8 cellular contexts compared by ENCODE assay signal in the genomic region with DNA sequence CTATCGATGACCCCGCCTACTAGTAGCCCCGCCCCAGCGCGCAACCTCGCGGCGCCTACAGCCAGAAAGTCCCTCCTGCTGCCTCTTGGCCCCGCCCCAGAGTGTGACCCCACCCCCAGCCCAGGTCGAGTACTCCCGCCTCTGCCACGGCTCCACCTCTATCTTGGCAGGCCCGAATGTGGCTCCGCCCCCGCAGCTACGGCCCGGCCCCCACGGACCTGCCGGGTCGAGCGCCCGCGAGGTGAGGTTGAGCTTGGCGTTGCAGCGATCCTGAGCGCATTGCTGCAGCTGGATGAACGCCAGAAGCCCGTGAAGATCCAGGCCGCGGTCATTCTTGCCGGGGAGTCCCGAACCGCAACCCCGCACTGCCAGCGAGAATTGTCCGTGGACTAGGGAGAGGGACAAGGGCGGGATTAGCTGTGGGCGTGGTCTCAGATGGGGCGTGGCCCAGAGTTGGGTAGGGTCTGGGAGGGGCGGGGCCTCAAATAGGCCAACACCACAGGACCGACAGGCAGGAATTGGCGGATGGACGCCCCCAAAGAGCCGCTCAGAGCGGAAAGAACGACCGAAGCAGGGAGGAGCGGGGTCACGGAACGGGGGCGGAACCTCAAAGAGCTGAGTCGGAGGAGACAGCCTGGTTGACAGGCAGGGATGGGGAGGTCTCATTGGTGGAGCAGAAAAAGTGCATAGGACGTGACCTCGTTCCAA. TPM values are rescaled to one million over a fixed set of nuclear protein-coding genes. Genes with fewer than 3 reads are reported as not detected.
A peak's percentile ranks its signal among the peaks of the same experiment; 100 is the strongest.
DNase-seq lines count a peak whose midpoint lies in the region; ATAC-seq and TF ChIP-seq lines count a peak whose summit lies in the region.

No MANE protein-coding gene starts in this region.

- DNase-seq in Caco-2, result peak; percentile 99
- peak; percentile 59 for DNase-seq in HT1080 (ENCODE audit: low read depth)
- DNase-seq in OCI-M1 (lab: John Stamatoyannopoulos, UW), result peak; percentile 97
- DNase-seq in activated T-cell treated with anti-CD3 and anti-CD28 coated beads, Interleukin-2, amount 50 U/mL, for 1 hour, result peak; percentile 99
- DNase-seq in stimulated activated CD8-positive, alpha-beta memory T cell treated with anti-CD3 and anti-CD28 coated beads, Interleukin-4, amount 100 ng/mL, for 24 hours (ENCODE audit: low read depth), result peak; percentile 99

- no peaks in the 10 kb centered on the region for H3K9me3 ChIP-seq in Caco-2
- no peaks in the 10 kb centered on the region for H3K9me3 ChIP-seq in esophagus (ENCODE audit: control insufficient read depth in 2 of 2, insufficient read depth in 1 of 2, low read depth in 1 of 2, low read length in 1 of 2)
- no peaks in the 10 kb centered on the region for H3K9me3 ChIP-seq in mucosa of rectum (ENCODE audit: control insufficient read depth in 2 of 2, low read length in 2 of 2)

- ATAC-seq in GM21367 (IDR thresholded peaks at IDR 0.05; ENCODE audit: unreplicated experiment), result peak; percentile 68

- no peak for TF ChIP-seq CTCF in Caco-2 (IDR thresholded peaks at IDR 0.05; ENCODE audit: insufficient read depth in 1 of 2, low read depth in 1 of 2, low read length in 1 of 2, severe bottlenecking in 1 of 2, unreplicated experiment in 1 of 2)

- peak overlapping the region; percentile 87 to 99 for H3K27ac ChIP-seq in esophagus (ENCODE audit: low read depth in 2 of 2, low read length in 1 of 2)
- peak overlapping the region; percentile 85 to 88 for H3K27ac ChIP-seq in mucosa of rectum (ENCODE audit: low read depth in 2 of 2, low read length in 2 of 2)

- H3K4me3 Mint-ChIP-seq in Caco-2 (ENCODE audit: unreplicated experiment), result peak overlapping the region; percentile 100

- no peaks in the 10 kb centered on the region for H3K9me3 Mint-ChIP-seq in Caco-2 (ENCODE audit: unreplicated experiment)

- CTCF ChIA-PET in Caco-2 (lab: Charles Lee), result interaction anchor here (0.6 to 2.3 kb wide), 17 partner anchors 9 to 1162 kb away, joined by 3 to 32 read pairs (median 5); partner anchors contain the start of genes IRGQ, PHLDB3, PRR19 and ZNF575

- BruUV-seq in Caco-2 (replicated peaks; lab: Mats Ljungman, UMichigan), result no TSS peak

- H3K4me1 ChIP-seq in Caco-2 (0 out of 2 replicates have a peak, but pooled peaks cover 4% of the 10 kb centered on the region), esophagus (ENCODE audit: control insufficient read depth in 2 of 2, insufficient read depth in 2 of 2, low read length in 1 of 2) (peaks cover 0 to 8% of the 10 kb centered on the region in 2 donors), mucosa of rectum (ENCODE audit: control insufficient read depth in 2 of 2, insufficient read depth in 2 of 2, low read length in 2 of 2) (peaks cover 9 to 14% of the 10 kb centered on the region in 2 donors)

- H3K27me3 Mint-ChIP-seq in Caco-2 (ENCODE audit: insufficient read depth, unreplicated experiment), result no peaks in the 10 kb centered on the region

- no peaks in the 10 kb centered on the region for H3K27me3 ChIP-seq in Caco-2 (replicated peaks; ENCODE audit: control insufficient read depth, insufficient read depth, low read length)
- H3K27me3 ChIP-seq in esophagus (ENCODE audit: control insufficient read depth in 1 of 2, insufficient read depth in 2 of 2, low read length in 2 of 2), result no peaks in the 10 kb centered on the region
- H3K27me3 ChIP-seq in mucosa of rectum (ENCODE audit: control insufficient read depth in 2 of 2, insufficient read depth in 2 of 2, low read length in 2 of 2), result no peaks in the 10 kb centered on the region

- intact Hi-C loops in Caco-2 (cut with micrococcal nuclease; ENCODE audit: unreplicated experiment), result loop anchor here (1.0 to 10.0 kb wide), 6 partner anchors 8 to 131 kb away; partner anchors contain the start of genes ETHE1, IRGQ, PHLDB3 and ZNF576

- WGBS in esophagus, 2 donors, result 0 to 1% methylated on average over 52 to 54 of the region's 54 CpGs

- peak overlapping the region; percentile 64 for H3K4me3 ChIP-seq in Caco-2 (ENCODE audit: low read depth, low read length)
- H3K4me3 ChIP-seq in esophagus (ENCODE audit: low read depth in 1 of 2, low read length in 2 of 2), result peak overlapping the region; percentile 69 to 72
- peak overlapping the region; percentile 81 to 90 for H3K4me3 ChIP-seq in mucosa of rectum (ENCODE audit: low read length in 2 of 2)

- H3K36me3 Mint-ChIP-seq in Caco-2 (ENCODE audit: insufficient read depth, unreplicated experiment), result peaks cover 20% of the 10 kb centered on the region

- H3K36me3 ChIP-seq in Caco-2 (ENCODE audit: control insufficient read depth, insufficient read depth, low read length) (no peaks in the 10 kb centered on the region; the same call in none of the 2 replicates), esophagus (ENCODE audit: control insufficient read depth in 2 of 2, insufficient read depth in 2 of 2, low read length in 1 of 2) (peaks cover 0 to 15% of the 10 kb centered on the region in 2 donors), mucosa of rectum (ENCODE audit: control insufficient read depth in 2 of 2, insufficient read depth in 2 of 2, low read length in 2 of 2) (no peaks in the 10 kb centered on the region)

- POLR2A ChIA-PET in Caco-2 (lab: Charles Lee), result interaction anchor here (0.5 to 1.7 kb wide), 8 partner anchors 10 to 1079 kb away, joined by 3 to 17 read pairs (median 4); partner anchors contain the start of genes IRGQ and PHLDB3

- peak overlapping the region; percentile 95 for H3K27ac Mint-ChIP-seq in Caco-2 (ENCODE audit: unreplicated experiment)

- peaks cover 7% of the 10 kb centered on the region for H3K4me1 Mint-ChIP-seq in Caco-2 (ENCODE audit: low read depth, unreplicated experiment)

- peak overlapping the region; percentile 65 to 70 for H3K9ac ChIP-seq in mucosa of rectum (ENCODE audit: low read depth in 1 of 2, low read length in 2 of 2)

RNA-seq across cellular contexts. Expression of gene LYPD3, which starts 1.9 kb away (rescaled TPM):
- total RNA-seq in Caco-2 (2022), result 1.3 and 2.2 TPM in 2 replicates
- not detected in 2 replicates for total RNA-seq in HT1080 (2014; rRNA removed; shearing (Covaris generic))
- not detected in 2 replicates for polyA plus RNA-seq in HT1080 (2015; cell fraction: cytosol; rRNA removed)
- not detected in 2 replicates for polyA plus RNA-seq in HT1080 (2015; cell fraction: nucleus; rRNA removed)
- 100 to 1,000 TPM; 208 to 770 TPM for polyA plus RNA-seq in esophagus

RNA-seq across cellular contexts. Expression of gene PHLDB3, which starts 41.0 kb away (rescaled TPM):
- 33.1 and 35.7 TPM in 2 replicates for total RNA-seq in Caco-2 (2022)
- total RNA-seq in HT1080 (2014; rRNA removed; shearing (Covaris generic)), result 5.3 and 7.0 TPM in 2 replicates
- 5.3 and 5.6 TPM in 2 replicates for polyA plus RNA-seq in HT1080 (2015; cell fraction: cytosol; rRNA removed)
- polyA plus RNA-seq in HT1080 (2015; cell fraction: nucleus; rRNA removed), result 9.7 and 11.7 TPM in 2 replicates
- 10 to 100 TPM; 58.1 to 70.1 TPM for polyA plus RNA-seq in esophagus

RNA-seq across cellular contexts. Expression of gene TEX101, which starts 48.8 kb away (rescaled TPM):
- total RNA-seq in Caco-2 (2022), result not detected in 2 replicates
- not detected in 2 replicates for total RNA-seq in HT1080 (2014; rRNA removed; shearing (Covaris generic))
- not detected in 2 replicates for polyA plus RNA-seq in HT1080 (2015; cell fraction: cytosol; rRNA removed)
- not detected in 2 replicates for polyA plus RNA-seq in HT1080 (2015; cell fraction: nucleus; rRNA removed)
- 1 to 10 TPM in 1 of 2 donors, under 1 TPM in 1; 0.96 to 2.4 TPM for polyA plus RNA-seq in esophagus

Comparison
In these comparisons a context has a peak if more than half of its experiments do, and no peak if none do; other contexts are left out.
1. Peak in every context shown above with its lines: DNase-seq, ATAC-seq, H3K4me3 ChIP-seq and H3K27ac ChIP-seq.